17 cellular contexts compared by ENCODE assay signal in genomic region chr7:123961731-123962130, GRCh38. TPM values are rescaled to one million over a fixed set of nuclear protein-coding genes. Genes with fewer than 3 reads are reported as not detected.
DNase-seq lines count a peak whose midpoint lies in the region; ATAC-seq and TF ChIP-seq lines count a peak whose summit lies in the region.
"Had no signal": no experiment of that assay in that cellular context is flagged by ENCODE, and none has a peak within 500 bp of the region (broad histone marks: within the 10 kb centered on the region; RNA-seq: fewer than 3 reads in every experiment).

No MANE protein-coding gene starts in this region.

- H4K20me1 ChIP-seq in OCI-LY3 (ENCODE audit: insufficient read depth, low read length) (no peaks in the 10 kb centered on the region), PC-9 (ENCODE audit: insufficient read depth) (no peaks in the 10 kb centered on the region)

- H3K27me3 ChIP-seq in OCI-LY3 (ENCODE audit: low read depth, low read length), result no peaks in the 10 kb centered on the region
- H3K27me3 ChIP-seq in foreskin keratinocyte, result peaks cover 11% of the 10 kb centered on the region
- H3K27me3 ChIP-seq in PC-9 (ENCODE audit: insufficient read depth, low read depth), result no peaks in the 10 kb centered on the region
- H3K27me3 ChIP-seq: adrenal gland had no signal

- H3K27ac ChIP-seq in OCI-LY3 (ENCODE audit: low read length) (no peak overlapping the region), foreskin keratinocyte (no peak overlapping the region), PC-9 (no peak overlapping the region)
- H3K27ac ChIP-seq: adrenal gland, dorsolateral prefrontal cortex had no signal

- H3K9me3 ChIP-seq in OCI-LY3 (ENCODE audit: insufficient read depth, low read length), result no peaks in the 10 kb centered on the region
- H3K9me3 ChIP-seq in PC-9 (ENCODE audit: insufficient read depth, low read depth), result no peaks in the 10 kb centered on the region
- H3K9me3 ChIP-seq: adrenal gland had no signal

- ATAC-seq in GM19463 (IDR thresholded peaks at IDR 0.05; ENCODE audit: unreplicated experiment) (peak; percentile 61), foreskin keratinocyte (peak; percentile 31), GM21526 (IDR thresholded peaks at IDR 0.05; ENCODE audit: low FRiP score, unreplicated experiment) (no peak)

- peak overlapping the region; percentile 55 for H3K4me2 ChIP-seq in OCI-LY3 (ENCODE audit: low read length)
- no peak overlapping the region for H3K4me2 ChIP-seq in PC-9
- H3K4me2 ChIP-seq: smooth muscle cell had no signal

- intact Hi-C loops in PC-9 (cut with micrococcal nuclease; ENCODE audit: unreplicated experiment), result no loop called here

- no peak for TF ChIP-seq CTCF in OCI-LY3 (IDR thresholded peaks at IDR 0.05; ENCODE audit: low read depth, low read length)
- TF ChIP-seq CTCF in foreskin keratinocyte (conservative IDR thresholded peaks at IDR 0.05), result no peak
- TF ChIP-seq CTCF in PC-9 (conservative IDR thresholded peaks at IDR 0.05), result no peak

- CTCF ChIA-PET in PC-9 (lab: Charles Lee), result no interaction called here

- no TSS peak for BruUV-seq in PC-9 (replicated peaks; lab: Mats Ljungman, UMichigan)

- H3K4me3 ChIP-seq in OCI-LY3 (ENCODE audit: low read length) (peak overlapping the region; percentile 54), PC-9 (no peak overlapping the region)
- H3K4me3 ChIP-seq: adrenal gland, dorsolateral prefrontal cortex, smooth muscle cell had no signal

- no peaks in the 10 kb centered on the region for H3K9me2 ChIP-seq in PC-9 (ENCODE audit: insufficient read depth)

- H3K36me3 ChIP-seq in OCI-LY3 (replicated peaks; ENCODE audit: low read depth, low read length) (no peaks in the 10 kb centered on the region), PC-9 (ENCODE audit: low read depth) (no peaks in the 10 kb centered on the region)
- H3K36me3 ChIP-seq: adrenal gland had no signal

- H3K4me1 ChIP-seq in OCI-LY3 (ENCODE audit: low read length), result peaks cover 9% of the 10 kb centered on the region
- H3K4me1 ChIP-seq in foreskin keratinocyte, result no peaks in the 10 kb centered on the region
- H3K4me1 ChIP-seq in PC-9 (replicated peaks; ENCODE audit: insufficient read depth), result no peaks in the 10 kb centered on the region
- H3K4me1 ChIP-seq: adrenal gland had no signal

- H3K79me2 ChIP-seq in OCI-LY3 (ENCODE audit: low read length), result no peaks in the 10 kb centered on the region
- no peaks in the 10 kb centered on the region for H3K79me2 ChIP-seq in PC-9 (ENCODE audit: low read depth)

- DNase-seq in NCI-H2171 treated with DMSO at 0.1 percent for 48 hours (lab: John Stamatoyannopoulos, UW) (peak; percentile 2), NCI-H2171 (lab: John Stamatoyannopoulos, UW) (no peak), foreskin keratinocyte (no peak), CD1c-positive myeloid dendritic cell (ENCODE audit: extremely low spot score) (no peak), PC-9 (no peak)
- DNase-seq: activated CD8-positive, alpha-beta memory T cell treated with anti-CD3 and anti-CD28 coated beads, Interleukin-2, amount 50 U/mL, for 48 hours; adrenal gland; dorsolateral prefrontal cortex; GOT3; KG1; NCI-H2029 treated with DMSO at 0.1 percent for 48 hours had no signal

- no peak overlapping the region for H2AFZ ChIP-seq in OCI-LY3 (ENCODE audit: low read depth, low read length)
- H2AFZ ChIP-seq in PC-9, result no peak overlapping the region

- no peak overlapping the region for H3K9ac ChIP-seq in OCI-LY3 (ENCODE audit: low read length)

- POLR2A ChIA-PET in PC-9 (lab: Charles Lee; ENCODE audit: unreplicated experiment), result no interaction called here

- no peaks in the 10 kb centered on the region for H3F3A ChIP-seq in PC-9 (ENCODE audit: insufficient read depth, low read depth)

RNA-seq across cellular contexts. Expression of gene SPAM1, which starts 36.7 kb away (rescaled TPM):
- not detected in 2 replicates for total RNA-seq in foreskin keratinocyte
- polyA plus RNA-seq in foreskin keratinocyte, result not detected in 2 replicates
- not detected in 2 replicates for total RNA-seq in PC-9 (2021)
- total RNA-seq: adrenal gland, dorsolateral prefrontal cortex, omental fat pad, smooth muscle cell, temporal lobe had no signal
- polyA plus RNA-seq: adrenal gland, smooth muscle cell had no signal
